In genomic region chr2:169397697-169398096, GRCh38 we compare ENCODE assay signal across 1 cellular context.
TF ChIP-seq lines count a peak whose summit lies in the region.

No MANE protein-coding gene starts in this region.

TF ChIP-seq in H1, 55 proteins besides CTCF, POLR2A, EP300 and RAD21 (continued from another document):
- TF ChIP-seq CHD7 (IDR thresholded peaks at IDR 0.05; ENCODE audit: insufficient replicate concordance, low read length): no peak
- TF ChIP-seq BRCA1 (IDR thresholded peaks at IDR 0.05; ENCODE audit: low read depth, low read length): no peak
- no peak for TF ChIP-seq ASH2L (IDR thresholded peaks at IDR 0.05; ENCODE audit: low read length)
TF ChIP-seq in H1: peak in this region for 0.
